In genomic region chr2:69538872-69539548, GRCh38 we compare ENCODE assay signal across 1 cellular context.
A peak's percentile ranks its signal among the peaks of the same experiment; 100 is the strongest.
TF ChIP-seq lines count a peak whose summit lies in the region.

No MANE protein-coding gene starts in this region.

TF ChIP-seq in HepG2, 621 proteins besides CTCF, POLR2A, EP300 and RAD21 (continued from another document and continues in another):
- TF ChIP-seq ZNF781 (CRISPR knock-in tag; IDR thresholded peaks at IDR 0.05; ENCODE audit: borderline replicate concordance, not compliant biosample characterization) (no peak), JARID2 (CRISPR knock-in tag; IDR thresholded peaks at IDR 0.05; ENCODE audit: insufficient replicate concordance) (no peak), SMYD3 (CRISPR knock-in tag; IDR thresholded peaks at IDR 0.05) (no peak), PPARG (CRISPR knock-in tag; conservative IDR thresholded peaks at IDR 0.05) (peak; percentile 99), ZNF75D (CRISPR knock-in tag; IDR thresholded peaks at IDR 0.05; ENCODE audit: borderline replicate concordance) (no peak), ARNT (IDR thresholded peaks at IDR 0.05) (no peak), HCFC1 (IDR thresholded peaks at IDR 0.05; ENCODE audit: low read depth, low read length) (no peak), ZMYM2 (CRISPR knock-in tag; IDR thresholded peaks at IDR 0.05) (peak; percentile 60; the same call in 1 of the 2 replicates), ZNF878 (CRISPR knock-in tag; IDR thresholded peaks at IDR 0.05) (peak; percentile 69; the same call in 1 of the 2 replicates), ZNF569 (CRISPR knock-in tag; IDR thresholded peaks at IDR 0.05; ENCODE audit: borderline replicate concordance) (no peak), ZNF431 (CRISPR knock-in tag; IDR thresholded peaks at IDR 0.05; ENCODE audit: borderline replicate concordance, low read depth) (0 out of 2 replicates have a peak, but pooled peaks have one; percentile 29), NFIC (IDR thresholded peaks at IDR 0.05; ENCODE audit: low read length) (no peak), PTBP1 (IDR thresholded peaks at IDR 0.05; ENCODE audit: low read depth, low read length, poor library complexity, severe bottlenecking) (no peak), NFKBIZ (CRISPR knock-in tag; IDR thresholded peaks at IDR 0.05) (0 out of 2 replicates have a peak, but pooled peaks have one; percentile 19), ZNF317 (CRISPR knock-in tag; IDR thresholded peaks at IDR 0.05) (0 out of 2 replicates have a peak, but pooled peaks have one; percentile 40), HOXA3 (CRISPR knock-in tag; IDR thresholded peaks at IDR 0.05) (peak; percentile 60; the same call in 1 of the 2 replicates), ZFP37 (CRISPR knock-in tag; IDR thresholded peaks at IDR 0.05; ENCODE audit: borderline replicate concordance) (no peak), ZNF639 (CRISPR knock-in tag; conservative IDR thresholded peaks at IDR 0.05) (no peak), NFE2L1 (CRISPR knock-in tag; IDR thresholded peaks at IDR 0.05; ENCODE audit: borderline replicate concordance) (no peak), SP5 (CRISPR knock-in tag; IDR thresholded peaks at IDR 0.05; ENCODE audit: borderline replicate concordance, low read depth) (no peak), KAT7 (CRISPR knock-in tag; IDR thresholded peaks at IDR 0.05; ENCODE audit: borderline replicate concordance) (no peak), SMC3 (IDR thresholded peaks at IDR 0.05; ENCODE audit: low read length) (no peak), HDAC1 (CRISPR knock-in tag; IDR thresholded peaks at IDR 0.05) (peak; percentile 61), GABPB1 (CRISPR knock-in tag; IDR thresholded peaks at IDR 0.05) (peak; percentile 42; the same call in 1 of the 2 replicates), ZNF3 (CRISPR knock-in tag; IDR thresholded peaks at IDR 0.05) (no peak), ZNF549 (CRISPR knock-in tag; IDR thresholded peaks at IDR 0.05) (no peak), HDAC6 (IDR thresholded peaks at IDR 0.05; ENCODE audit: low read depth, low read length) (no peak), MBNL3 (CRISPR knock-in tag; conservative IDR thresholded peaks at IDR 0.05) (no peak), ZNF382 (CRISPR knock-in tag; IDR thresholded peaks at IDR 0.05; ENCODE audit: borderline replicate concordance) (no peak), EZH2 (conservative IDR thresholded peaks at IDR 0.05; ENCODE audit: low read depth, low read length) (no peak), CAMTA2 (CRISPR knock-in tag; IDR thresholded peaks at IDR 0.05; ENCODE audit: borderline replicate concordance) (no peak), KDM6A (CRISPR knock-in tag; IDR thresholded peaks at IDR 0.05; ENCODE audit: low read depth) (peak; percentile 58; the same call in 1 of the 2 replicates), ZNF614 (CRISPR knock-in tag; IDR thresholded peaks at IDR 0.05; ENCODE audit: borderline replicate concordance) (0 out of 2 replicates have a peak, but pooled peaks have one; percentile 48), RNF2 (conservative IDR thresholded peaks at IDR 0.05; ENCODE audit: low read depth) (no peak), TAF15 (IDR thresholded peaks at IDR 0.05; ENCODE audit: low read depth, low read length, poor library complexity, severe bottlenecking) (no peak), DPF2 (CRISPR knock-in tag; IDR thresholded peaks at IDR 0.05; ENCODE audit: borderline replicate concordance, low read depth) (peak; percentile 93), ZSCAN21 (CRISPR knock-in tag; IDR thresholded peaks at IDR 0.05; ENCODE audit: borderline replicate concordance) (no peak), NBN (conservative IDR thresholded peaks at IDR 0.05) (no peak), MED1 (CRISPR knock-in tag; IDR thresholded peaks at IDR 0.05) (peak; percentile 69; the same call in 1 of the 2 replicates), MAFG (CRISPR knock-in tag; IDR thresholded peaks at IDR 0.05) (no peak), PCBP2 (optimal IDR thresholded peaks at IDR 0.05; ENCODE audit: low read depth, low read length, poor library complexity, severe bottlenecking) (no peak), CREM (IDR thresholded peaks at IDR 0.05) (peak; percentile 17; the same call in 1 of the 2 replicates), CREM (CRISPR knock-in tag; IDR thresholded peaks at IDR 0.05) (no peak), SNAPC5 (CRISPR knock-in tag; IDR thresholded peaks at IDR 0.05; ENCODE audit: borderline replicate concordance) (no peak), AHDC1 (CRISPR knock-in tag; IDR thresholded peaks at IDR 0.05; ENCODE audit: borderline replicate concordance) (peak; percentile 83; the same call in 1 of the 2 replicates), ZNF296 (CRISPR knock-in tag; conservative IDR thresholded peaks at IDR 0.05) (no peak; the same call in 1 of the 2 replicates), GABPA (IDR thresholded peaks at IDR 0.05; ENCODE audit: low read depth, low read length) (no peak), GABPA (CRISPR knock-in tag; IDR thresholded peaks at IDR 0.05; ENCODE audit: low read depth) (no peak; the same call in 1 of the 2 replicates), THYN1 (CRISPR knock-in tag; IDR thresholded peaks at IDR 0.05; ENCODE audit: borderline replicate concordance, low read depth) (no peak), BATF2 (CRISPR knock-in tag; IDR thresholded peaks at IDR 0.05) (no peak), ZBTB7B (CRISPR knock-in tag; IDR thresholded peaks at IDR 0.05) (peak; percentile 98), HNF4A (CRISPR knock-in tag; IDR thresholded peaks at IDR 0.05) (peak; percentile 84), KMT2B (CRISPR knock-in tag; IDR thresholded peaks at IDR 0.05) (no peak), TAF1 (CRISPR knock-in tag; IDR thresholded peaks at IDR 0.05) (no peak), CCDC6 (CRISPR knock-in tag; IDR thresholded peaks at IDR 0.05) (no peak)
- TF ChIP-seq, protein P1, sequence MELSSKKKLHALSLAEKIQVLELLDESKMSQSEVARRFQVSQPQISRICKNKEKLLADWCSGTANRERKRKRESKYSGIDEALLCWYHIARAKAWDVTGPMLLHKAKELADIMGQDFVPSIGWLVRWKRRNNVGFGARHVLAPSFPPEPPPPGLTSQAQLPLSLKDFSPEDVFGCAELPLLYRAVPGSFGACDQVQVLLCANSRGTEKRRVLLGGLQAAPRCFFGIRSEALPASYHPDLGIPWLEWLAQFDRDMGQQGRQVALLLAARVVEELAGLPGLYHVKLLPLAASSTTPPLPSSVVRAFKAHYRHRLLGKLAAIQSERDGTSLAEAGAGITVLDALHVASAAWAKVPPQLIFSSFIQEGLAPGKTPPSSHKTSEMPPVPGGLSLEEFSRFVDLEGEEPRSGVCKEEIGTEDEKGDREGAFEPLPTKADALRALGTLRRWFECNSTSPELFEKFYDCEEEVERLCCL (CRISPR knock-in tag; IDR thresholded peaks at IDR 0.05; ENCODE audit: borderline replicate concordance): no peak
- TF ChIP-seq, protein P2, sequence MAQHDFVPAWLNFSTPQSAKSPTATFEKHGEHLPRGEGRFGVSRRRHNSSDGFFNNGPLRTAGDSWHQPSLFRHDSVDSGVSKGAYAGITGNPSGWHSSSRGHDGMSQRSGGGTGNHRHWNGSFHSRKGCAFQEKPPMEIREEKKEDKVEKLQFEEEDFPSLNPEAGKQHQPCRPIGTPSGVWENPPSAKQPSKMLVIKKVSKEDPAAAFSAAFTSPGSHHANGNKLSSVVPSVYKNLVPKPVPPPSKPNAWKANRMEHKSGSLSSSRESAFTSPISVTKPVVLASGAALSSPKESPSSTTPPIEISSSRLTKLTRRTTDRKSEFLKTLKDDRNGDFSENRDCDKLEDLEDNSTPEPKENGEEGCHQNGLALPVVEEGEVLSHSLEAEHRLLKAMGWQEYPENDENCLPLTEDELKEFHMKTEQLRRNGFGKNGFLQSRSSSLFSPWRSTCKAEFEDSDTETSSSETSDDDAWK (CRISPR knock-in tag; IDR thresholded peaks at IDR 0.05): no peak
- TF ChIP-seq, protein P3, sequence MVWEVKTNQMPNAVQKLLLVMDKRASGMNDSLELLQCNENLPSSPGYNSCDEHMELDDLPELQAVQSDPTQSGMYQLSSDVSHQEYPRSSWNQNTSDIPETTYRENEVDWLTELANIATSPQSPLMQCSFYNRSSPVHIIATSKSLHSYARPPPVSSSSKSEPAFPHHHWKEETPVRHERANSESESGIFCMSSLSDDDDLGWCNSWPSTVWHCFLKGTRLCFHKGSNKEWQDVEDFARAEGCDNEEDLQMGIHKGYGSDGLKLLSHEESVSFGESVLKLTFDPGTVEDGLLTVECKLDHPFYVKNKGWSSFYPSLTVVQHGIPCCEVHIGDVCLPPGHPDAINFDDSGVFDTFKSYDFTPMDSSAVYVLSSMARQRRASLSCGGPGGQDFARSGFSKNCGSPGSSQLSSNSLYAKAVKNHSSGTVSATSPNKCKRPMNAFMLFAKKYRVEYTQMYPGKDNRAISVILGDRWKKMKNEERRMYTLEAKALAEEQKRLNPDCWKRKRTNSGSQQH (CRISPR knock-in tag; IDR thresholded peaks at IDR 0.05; ENCODE audit: low read depth): no peak; the same call in 1 of the 2 replicates
- TF ChIP-seq, protein P4, sequence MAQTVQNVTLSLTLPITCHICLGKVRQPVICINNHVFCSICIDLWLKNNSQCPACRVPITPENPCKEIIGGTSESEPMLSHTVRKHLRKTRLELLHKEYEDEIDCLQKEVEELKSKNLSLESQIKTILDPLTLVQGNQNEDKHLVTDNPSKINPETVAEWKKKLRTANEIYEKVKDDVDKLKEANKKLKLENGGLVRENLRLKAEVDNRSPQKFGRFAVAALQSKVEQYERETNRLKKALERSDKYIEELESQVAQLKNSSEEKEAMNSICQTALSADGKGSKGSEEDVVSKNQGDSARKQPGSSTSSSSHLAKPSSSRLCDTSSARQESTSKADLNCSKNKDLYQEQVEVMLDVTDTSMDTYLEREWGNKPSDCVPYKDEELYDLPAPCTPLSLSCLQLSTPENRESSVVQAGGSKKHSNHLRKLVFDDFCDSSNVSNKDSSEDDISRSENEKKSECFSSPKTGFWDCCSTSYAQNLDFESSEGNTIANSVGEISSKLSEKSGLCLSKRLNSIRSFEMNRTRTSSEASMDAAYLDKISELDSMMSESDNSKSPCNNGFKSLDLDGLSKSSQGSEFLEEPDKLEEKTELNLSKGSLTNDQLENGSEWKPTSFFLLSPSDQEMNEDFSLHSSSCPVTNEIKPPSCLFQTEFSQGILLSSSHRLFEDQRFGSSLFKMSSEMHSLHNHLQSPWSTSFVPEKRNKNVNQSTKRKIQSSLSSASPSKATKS (CRISPR knock-in tag; IDR thresholded peaks at IDR 0.05): no peak
- TF ChIP-seq, protein P5, sequence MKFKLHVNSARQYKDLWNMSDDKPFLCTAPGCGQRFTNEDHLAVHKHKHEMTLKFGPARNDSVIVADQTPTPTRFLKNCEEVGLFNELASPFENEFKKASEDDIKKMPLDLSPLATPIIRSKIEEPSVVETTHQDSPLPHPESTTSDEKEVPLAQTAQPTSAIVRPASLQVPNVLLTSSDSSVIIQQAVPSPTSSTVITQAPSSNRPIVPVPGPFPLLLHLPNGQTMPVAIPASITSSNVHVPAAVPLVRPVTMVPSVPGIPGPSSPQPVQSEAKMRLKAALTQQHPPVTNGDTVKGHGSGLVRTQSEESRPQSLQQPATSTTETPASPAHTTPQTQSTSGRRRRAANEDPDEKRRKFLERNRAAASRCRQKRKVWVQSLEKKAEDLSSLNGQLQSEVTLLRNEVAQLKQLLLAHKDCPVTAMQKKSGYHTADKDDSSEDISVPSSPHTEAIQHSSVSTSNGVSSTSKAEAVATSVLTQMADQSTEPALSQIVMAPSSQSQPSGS (CRISPR knock-in tag; IDR thresholded peaks at IDR 0.05): no peak
